In the genomic region with DNA sequence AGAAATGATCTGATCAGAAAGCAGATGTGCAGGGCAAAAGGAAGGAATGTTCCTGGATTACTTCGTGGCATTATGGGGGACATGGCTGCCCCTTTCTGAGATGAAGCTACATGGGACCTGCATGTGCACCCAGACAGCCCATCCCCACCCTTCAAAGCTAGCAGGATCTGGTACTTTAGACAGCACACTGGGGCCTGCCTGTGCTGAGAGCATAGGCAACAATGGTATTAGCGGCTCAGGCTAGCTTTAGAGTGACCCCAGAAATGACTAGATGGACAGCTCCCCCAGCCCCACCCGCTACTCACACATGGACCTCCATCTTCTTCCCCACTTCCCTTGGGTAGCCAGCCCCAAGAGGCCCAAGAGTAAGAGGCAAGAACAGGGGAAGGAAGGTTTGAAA, we compare ENCODE assay signal across 23 cellular contexts.
A peak's percentile ranks its signal among the peaks of the same experiment; 100 is the strongest.
DNase-seq lines count a peak whose midpoint lies in the region; ATAC-seq and TF ChIP-seq lines count a peak whose summit lies in the region.
"Had no signal": no experiment of that assay in that cellular context is flagged by ENCODE, and none has a peak within 500 bp of the region (broad histone marks: within the 10 kb centered on the region; RNA-seq: fewer than 3 reads in every experiment).

No MANE protein-coding gene starts in this region.

- H3K4me1 ChIP-seq in RWPE2 (ENCODE audit: insufficient read depth, poor library complexity, severe bottlenecking) (peaks cover 29% of the 10 kb centered on the region), mesenchymal stem cell (ENCODE audit: control insufficient read depth, insufficient read depth, low read depth, low read length) (peaks cover 4% of the 10 kb centered on the region)
- H3K4me1 ChIP-seq: spleen had no signal

- H2AFZ ChIP-seq in mesenchymal stem cell (ENCODE audit: low read depth, low read length) = no peak overlapping the region

- no peak overlapping the region for H3K9ac ChIP-seq in mesenchymal stem cell (ENCODE audit: low read length)
- H3K9ac ChIP-seq: BLaER1 treated with 17β-estradiol and CSF1 and Interleukin-3, amounts not matched to agents 10 nM and 100 nM had no signal

- peak; percentile 13 for ATAC-seq in GM19467 (IDR thresholded peaks at IDR 0.05; ENCODE audit: unreplicated experiment)
- peak; percentile 21 for ATAC-seq in HG03095 (IDR thresholded peaks at IDR 0.05; ENCODE audit: unreplicated experiment)
- no peak for ATAC-seq in RWPE2 (ENCODE audit: low read depth)
- ATAC-seq: natural killer cell treated with Interleukin-12 subunit alpha and Interleukin-12 subunit beta and Interleukin-15 and Interleukin-18, amount 100 ng/mL, for 72 hours; stimulated activated memory B cell treated with anti-CD40 and anti-IgM and Interleukin-4, amounts not matched to agents 10 μg/mL and 1 μg/mL and 100 μg/mL, for 72 hours had no signal

- no peaks in the 10 kb centered on the region for H3K79me1 ChIP-seq in mesenchymal stem cell (replicated peaks; ENCODE audit: low read length, poor library complexity, severe bottlenecking)

- peak overlapping the region; percentile 78 for H2AK5ac ChIP-seq in mesenchymal stem cell (ENCODE audit: low read length, severe bottlenecking)

- intact Hi-C loops in dorsolateral prefrontal cortex (cut with DNase I) = no loop called here

- H3K4me3 ChIP-seq in RWPE2 (ENCODE audit: severe bottlenecking) = no peak overlapping the region
- no peak overlapping the region for H3K4me3 ChIP-seq in mesenchymal stem cell (ENCODE audit: insufficient read depth in 1 of 2, low read depth in 1 of 2, low read length in 2 of 2)
- H3K4me3 ChIP-seq in dorsolateral prefrontal cortex = no peak overlapping the region
- H3K4me3 ChIP-seq: BLaER1 treated with 17β-estradiol and CSF1 and Interleukin-3, amounts not matched to agents 10 nM and 100 nM; spleen had no signal

- H3K18ac ChIP-seq in mesenchymal stem cell (ENCODE audit: low read depth in 1 of 2, low read length in 2 of 2) = peak overlapping the region in 1 of 2 experiments; percentile 14

- 91% methylated on average over 2 of the region's 3 CpGs for WGBS in mesenchymal stem cell

- H2BK12ac ChIP-seq in mesenchymal stem cell (ENCODE audit: low read length in 2 of 2) = peak overlapping the region; percentile 9 to 17

- H3K4ac ChIP-seq in mesenchymal stem cell (ENCODE audit: low read depth in 1 of 2, low read length in 2 of 2) = peak overlapping the region in 1 of 2 experiments; percentile 5

- H3K36me3 ChIP-seq in RWPE2 (ENCODE audit: low read depth) (no peaks in the 10 kb centered on the region), mesenchymal stem cell (ENCODE audit: control insufficient read depth in 1 of 2, insufficient read depth in 2 of 2, low read depth in 1 of 2, low read length in 2 of 2) (peaks cover 7 to 8% of the 10 kb centered on the region in 2 experiments)
- H3K36me3 ChIP-seq: brain microvascular endothelial cell had no signal

- no peaks in the 10 kb centered on the region for H3K27me3 ChIP-seq in RWPE2 (ENCODE audit: insufficient read depth, poor library complexity, severe bottlenecking)
- H3K27me3 ChIP-seq in mesenchymal stem cell (ENCODE audit: control insufficient read depth in 1 of 2, insufficient read depth in 1 of 2, low read length in 2 of 2) = no peaks in the 10 kb centered on the region
- H3K27me3 ChIP-seq in dorsolateral prefrontal cortex = no peaks in the 10 kb centered on the region
- H3K27me3 ChIP-seq: BLaER1 treated with 17β-estradiol and CSF1 and Interleukin-3, amounts not matched to agents 10 nM and 100 nM; brain microvascular endothelial cell; spleen had no signal

- H2BK5ac ChIP-seq in mesenchymal stem cell (ENCODE audit: low read depth, low read length, poor library complexity, severe bottlenecking) = peak overlapping the region; percentile 53

- H3K9me3 ChIP-seq in RWPE2 (ENCODE audit: severe bottlenecking) (no peaks in the 10 kb centered on the region), mesenchymal stem cell (ENCODE audit: control insufficient read depth, low read length) (no peaks in the 10 kb centered on the region)
- H3K9me3 ChIP-seq: spleen had no signal

- no peak overlapping the region for H2BK120ac ChIP-seq in mesenchymal stem cell (ENCODE audit: low read depth, low read length)

- no peak overlapping the region for H3K23ac ChIP-seq in mesenchymal stem cell (ENCODE audit: low read length in 2 of 2)

- H4K8ac ChIP-seq in mesenchymal stem cell (ENCODE audit: low read length) = no peak overlapping the region

- TF ChIP-seq CTCF in RWPE2 (IDR thresholded peaks at IDR 0.05; ENCODE audit: poor library complexity, severe bottlenecking) (no peak), dorsolateral prefrontal cortex (IDR thresholded peaks at IDR 0.05 in 54 of 56, conservative IDR thresholded peaks at IDR 0.05 in 2 of 56; ENCODE audit: low read depth in 1 of 56, partially characterized antibody in 56 of 56) (no peak)

- H3K27ac ChIP-seq in RWPE2 (ENCODE audit: poor library complexity, severe bottlenecking) (peak overlapping the region; percentile 50), mesenchymal stem cell (ENCODE audit: low read length, poor library complexity, severe bottlenecking) (peak overlapping the region; percentile 64), dorsolateral prefrontal cortex (no peak overlapping the region)
- H3K27ac ChIP-seq: brain microvascular endothelial cell, HL-60, spleen, VCaP had no signal

- H4K91ac ChIP-seq in mesenchymal stem cell (ENCODE audit: low read length) = no peak overlapping the region

- no peak overlapping the region for H3K14ac ChIP-seq in mesenchymal stem cell (ENCODE audit: low read length in 2 of 2)

- no peak overlapping the region for H3K4me2 ChIP-seq in mesenchymal stem cell (ENCODE audit: low read length, poor library complexity, severe bottlenecking)

- H2BK15ac ChIP-seq in mesenchymal stem cell (ENCODE audit: low read depth, poor library complexity, severe bottlenecking) = no peak overlapping the region

- DNase-seq in RWPE2 (ENCODE audit: low spot score) = no peak
- DNase-seq in mesenchymal stem cell = peak; percentile 14
- DNase-seq in dorsolateral prefrontal cortex = no peak
- DNase-seq in NCI-H187 treated with DMSO at 0.1 percent for 48 hours (lab: John Stamatoyannopoulos, UW) = no peak
- DNase-seq in activated CD8-positive, alpha-beta memory T cell treated with anti-CD3 and anti-CD28 coated beads for 24 hours = no peak
- DNase-seq: activated CD4-positive, alpha-beta T cell treated with anti-CD3 and anti-CD28 coated beads for 48 hours; activated naive CD4-positive, alpha-beta T cell treated with anti-CD3 and anti-CD28 coated beads for 36 hours; brain microvascular endothelial cell; effector CD8-positive, alpha-beta T cell; erythroblast; H9; left colon; NCI-H1105 treated with DMSO at 0.1 percent for 48 hours; NCI-H446; spleen; stimulated activated CD4-positive, alpha-beta T cell treated with anti-CD3 and anti-CD28 coated beads, Interleukin-2, amount 100 ng/mL, for 48 hours had no signal

Comparison
In these comparisons a context has a peak if more than half of its experiments do, and no peak if none do; other contexts are left out.
1. H3K27ac ChIP-seq: peak in RWPE2 (single experiment) and mesenchymal stem cell (single experiment); none in dorsolateral prefrontal cortex (0 of 59).